20 cellular contexts compared by ENCODE assay signal in genomic region chr1:155514582-155515187, GRCh38. TPM values are rescaled to one million over a fixed set of nuclear protein-coding genes. Genes with fewer than 3 reads are reported as not detected.
DNase-seq lines count a peak whose midpoint lies in the region; ATAC-seq and TF ChIP-seq lines count a peak whose summit lies in the region.
"Had no signal": no experiment of that assay in that cellular context is flagged by ENCODE, and none has a peak within 500 bp of the region (broad histone marks: within the 10 kb centered on the region; RNA-seq: fewer than 3 reads in every experiment).

No MANE protein-coding gene starts in this region.

- intact Hi-C loops in activated CD4-positive, alpha-beta memory T cell treated with anti-CD3 and anti-CD28 coated beads for 36 hours (cut with micrococcal nuclease): loop anchor here (1.0 to 10.0 kb wide), 2 partner anchors 22 to 50 kb away; partner anchors contain the start of gene ASH1L

- H3K9me2 ChIP-seq in GM23338 (ENCODE audit: insufficient read depth) (no peaks in the 10 kb centered on the region), hepatocyte (replicated peaks; ENCODE audit: insufficient read depth) (no peaks in the 10 kb centered on the region)

- H3K27me3 Mint-ChIP-seq in GM23338 (ENCODE audit: insufficient read depth, low read depth, poor library complexity): no peaks in the 10 kb centered on the region
- no peaks in the 10 kb centered on the region for H3K27me3 Mint-ChIP-seq in activated CD4-positive, alpha-beta memory T cell treated with anti-CD3 and anti-CD28 coated beads for 36 hours
- H3K27me3 Mint-ChIP-seq: natural killer cell treated with Interleukin-12 subunit alpha and Interleukin-12 subunit beta and Interleukin-15 and Interleukin-18, amount 100 ng/mL, for 72 hours; progenitor cell of endocrine pancreas; stimulated activated memory B cell treated with anti-CD40 and anti-IgM and Interleukin-4, amounts not matched to agents 10 μg/mL and 1 μg/mL and 100 μg/mL, for 72 hours had no signal

- no peak overlapping the region for H3K27ac Mint-ChIP-seq in GM23338
- peak overlapping the region; percentile 75 for H3K27ac Mint-ChIP-seq in activated CD4-positive, alpha-beta memory T cell treated with anti-CD3 and anti-CD28 coated beads for 36 hours
- H3K27ac Mint-ChIP-seq: endodermal cell; natural killer cell treated with Interleukin-12 subunit alpha and Interleukin-12 subunit beta and Interleukin-15 and Interleukin-18, amount 100 ng/mL, for 72 hours; progenitor cell of endocrine pancreas; stimulated activated memory B cell treated with anti-CD40 and anti-IgM and Interleukin-4, amounts not matched to agents 10 μg/mL and 1 μg/mL and 100 μg/mL, for 72 hours had no signal

- H3K79me2 ChIP-seq in GM23338 (replicated peaks; ENCODE audit: insufficient read depth): peaks cover 88% of the 10 kb centered on the region
- peaks cover 97% of the 10 kb centered on the region for H3K79me2 ChIP-seq in hepatocyte

- H3K4me3 ChIP-seq in GM23338 (no peak overlapping the region), hepatocyte (no peak overlapping the region)
- H3K4me3 ChIP-seq: upper lobe of left lung had no signal

- H3K4me1 Mint-ChIP-seq in GM23338: no peaks in the 10 kb centered on the region; the same call in 2 of the 3 replicates
- peaks cover 48% of the 10 kb centered on the region for H3K4me1 Mint-ChIP-seq in activated CD4-positive, alpha-beta memory T cell treated with anti-CD3 and anti-CD28 coated beads for 36 hours (ENCODE audit: low read depth)
- H3K4me1 Mint-ChIP-seq: endodermal cell had no signal

- no peak for TF ChIP-seq CTCF in GM23338 (conservative IDR thresholded peaks at IDR 0.05; ENCODE audit: low read depth in 2 of 2)
- no peak for TF ChIP-seq CTCF in hepatocyte (IDR thresholded peaks at IDR 0.05; ENCODE audit: poor library complexity)

- H3K4me3 Mint-ChIP-seq in GM23338: no peak overlapping the region
- H3K4me3 Mint-ChIP-seq in activated CD4-positive, alpha-beta memory T cell treated with anti-CD3 and anti-CD28 coated beads for 36 hours: peak overlapping the region; percentile 54
- H3K4me3 Mint-ChIP-seq: endodermal cell; natural killer cell treated with Interleukin-12 subunit alpha and Interleukin-12 subunit beta and Interleukin-15 and Interleukin-18, amount 100 ng/mL, for 72 hours; stimulated activated memory B cell treated with anti-CD40 and anti-IgM and Interleukin-4, amounts not matched to agents 10 μg/mL and 1 μg/mL and 100 μg/mL, for 72 hours had no signal

- POLR2A ChIA-PET in activated CD4-positive, alpha-beta memory T cell treated with anti-CD3 and anti-CD28 coated beads for 36 hours (lab: Charles Lee): interaction anchor here (1.0 kb wide), 1 partner anchor 25 kb away, joined by 3 read pairs; no protein-coding TSS in a partner anchor

- peak; percentile 13 for DNase-seq in activated CD4-positive, alpha-beta T cell treated with anti-CD3 and anti-CD28 coated beads for 48 hours
- no peak for DNase-seq in activated CD4-positive, alpha-beta T cell treated with anti-CD3 and anti-CD28 coated beads, Interleukin-2, amount 50 U/mL, for 48 hours
- DNase-seq in GM23338 (ENCODE audit: low spot score) (no peak), erythroblast (lab: John Stamatoyannopoulos, UW) (peak; percentile 25 to 31), SIG-M5 treated with dmso at 0.1 percent for 504 hours (lab: John Stamatoyannopoulos, UW; ENCODE audit: unreplicated experiment) (no peak), hepatocyte (ENCODE audit: low spot score) (no peak), cerebellum (ENCODE audit: low spot score) (no peak)
- peak; percentile 31 for DNase-seq in activated CD4-positive, alpha-beta memory T cell treated with anti-CD3 and anti-CD28 coated beads for 36 hours
- DNase-seq: aorta, C1 segment of cervical spinal cord, DMS79 treated with DMSO at 0.1 percent for 48 hours, endodermal cell, hippocampal formation, NCI-H2107, NCI-H526 treated with DMSO at 0.1 percent for 48 hours, small intestine, upper lobe of left lung had no signal

- H4K20me1 ChIP-seq in GM23338 (replicated peaks; ENCODE audit: insufficient read depth) (peaks cover 40% of the 10 kb centered on the region), hepatocyte (ENCODE audit: insufficient read depth, poor library complexity, severe bottlenecking) (peaks cover 39% of the 10 kb centered on the region)

- peaks cover under 1% of the 10 kb centered on the region; the same call in 1 of the 2 replicates for H3K36me3 ChIP-seq in GM23338 (ENCODE audit: insufficient read depth)
- no peaks in the 10 kb centered on the region for H3K36me3 ChIP-seq in hepatocyte (replicated peaks; ENCODE audit: insufficient read depth, low read depth)

- H3K4me1 ChIP-seq in GM23338 (ENCODE audit: insufficient read depth) (0 out of 2 replicates have a peak, but pooled peaks cover 4% of the 10 kb centered on the region), hepatocyte (ENCODE audit: insufficient read depth) (no peaks in the 10 kb centered on the region)

- ATAC-seq in GM23338: no peak
- ATAC-seq: natural killer cell treated with Interleukin-12 subunit alpha and Interleukin-12 subunit beta and Interleukin-15 and Interleukin-18, amount 100 ng/mL, for 72 hours; stimulated activated memory B cell treated with anti-CD40 and anti-IgM and Interleukin-4, amounts not matched to agents 10 μg/mL and 1 μg/mL and 100 μg/mL, for 72 hours had no signal

- H3K9me3 Mint-ChIP-seq in GM23338: no peaks in the 10 kb centered on the region; the same call in 1 of the 3 replicates
- H3K9me3 Mint-ChIP-seq in activated CD4-positive, alpha-beta memory T cell treated with anti-CD3 and anti-CD28 coated beads for 36 hours: no peaks in the 10 kb centered on the region
- H3K9me3 Mint-ChIP-seq: natural killer cell treated with Interleukin-12 subunit alpha and Interleukin-12 subunit beta and Interleukin-15 and Interleukin-18, amount 100 ng/mL, for 72 hours; stimulated activated memory B cell treated with anti-CD40 and anti-IgM and Interleukin-4, amounts not matched to agents 10 μg/mL and 1 μg/mL and 100 μg/mL, for 72 hours had no signal

- H3F3A ChIP-seq in GM23338 (replicated peaks; ENCODE audit: low read depth): no peaks in the 10 kb centered on the region; the same call in 1 of the 2 replicates

- no peak overlapping the region for H2AFZ ChIP-seq in GM23338
- no peak overlapping the region for H2AFZ ChIP-seq in hepatocyte

- CTCF ChIA-PET in activated CD4-positive, alpha-beta memory T cell treated with anti-CD3 and anti-CD28 coated beads for 36 hours (lab: Charles Lee): no interaction called here

- no peak for TF ChIP-seq POLR2A in erythroblast (IDR thresholded peaks at IDR 0.05; ENCODE audit: low read length)

- H3K4me2 ChIP-seq in GM23338: no peak overlapping the region
- H3K4me2 ChIP-seq in hepatocyte: no peak overlapping the region

- 83% methylated on average over 14 of the region's 14 CpGs for WGBS in hepatocyte (ENCODE audit: low lambda C conversion rate, missing lambda C conversion rate)

- peaks cover 15% of the 10 kb centered on the region for H3K36me3 Mint-ChIP-seq in GM23338 (ENCODE audit: low read depth)
- peaks cover 6% of the 10 kb centered on the region for H3K36me3 Mint-ChIP-seq in activated CD4-positive, alpha-beta memory T cell treated with anti-CD3 and anti-CD28 coated beads for 36 hours
- H3K36me3 Mint-ChIP-seq: natural killer cell treated with Interleukin-12 subunit alpha and Interleukin-12 subunit beta and Interleukin-15 and Interleukin-18, amount 100 ng/mL, for 72 hours had no signal

- H3K27ac ChIP-seq in GM23338 (ENCODE audit: low read depth) (peak overlapping the region; percentile 76; the same call in 1 of the 2 replicates), hepatocyte (no peak overlapping the region)
- H3K27ac ChIP-seq: upper lobe of left lung had no signal

- H3K9me3 ChIP-seq in hepatocyte (ENCODE audit: low read depth): no peaks in the 10 kb centered on the region
- H3K9me3 ChIP-seq: upper lobe of left lung had no signal

- H3K27me3 ChIP-seq in GM23338 (ENCODE audit: insufficient read depth) (no peaks in the 10 kb centered on the region), hepatocyte (no peaks in the 10 kb centered on the region)
- H3K27me3 ChIP-seq: upper lobe of left lung had no signal

TF ChIP-seq in GM23338, 12 proteins besides CTCF, POLR2A, EP300 and RAD21 (continues in another document):
- TF ChIP-seq POLR2AphosphoS5 (IDR thresholded peaks at IDR 0.05; ENCODE audit: low read depth): no peak
- no peak for TF ChIP-seq REST (IDR thresholded peaks at IDR 0.05; ENCODE audit: unreplicated experiment)
- no peak for TF ChIP-seq ZNF331 (CRISPR knock-in tag; IDR thresholded peaks at IDR 0.05; ENCODE audit: low read depth)
- TF ChIP-seq ZNF114 (CRISPR knock-in tag; IDR thresholded peaks at IDR 0.05): no peak
- no peak for TF ChIP-seq EZH2 (IDR thresholded peaks at IDR 0.05; ENCODE audit: low read depth, unreplicated experiment)
- no peak for TF ChIP-seq CREB1 (CRISPR knock-in tag; IDR thresholded peaks at IDR 0.05; ENCODE audit: low read depth)

RNA-seq across cellular contexts. Expression of gene ASH1L, which starts 47.9 kb away (rescaled TPM):
- total RNA-seq in GM23338 (2014; rRNA removed; shearing (Covaris generic)): 17.4 and 23.6 TPM in 2 replicates
- polyA plus RNA-seq in GM23338 (2016; fragmentation: Nextera tagmentation; extraction: Ambion mirVana) (17.7 and 24.7 TPM in 2 replicates), hepatocyte (14.5 and 22.4 TPM in 2 replicates)
- 10 to 100 TPM; 28.8 to 29.6 TPM for total RNA-seq in activated CD4-positive, alpha-beta memory T cell treated with anti-CD3 and anti-CD28 coated beads for 36 hours
- total RNA-seq in hepatocyte (30.6 and 32.0 TPM in 2 replicates), cerebellum (65.2 TPM)

Comparison
In these comparisons a context has a peak if more than half of its experiments do, and no peak if none do; other contexts are left out.
1. DNase-seq: peak in activated CD4-positive, alpha-beta T cell treated with anti-CD3 and anti-CD28 coated beads for 48 hours (single experiment), activated CD4-positive, alpha-beta memory T cell treated with anti-CD3 and anti-CD28 coated beads for 36 hours (single experiment) and erythroblast (2 of 2); none in activated CD4-positive, alpha-beta T cell treated with anti-CD3 and anti-CD28 coated beads, Interleukin-2, amount 50 U/mL, for 48 hours (0 of 2), GM23338 (single experiment), SIG-M5 treated with dmso at 0.1 percent for 504 hours (single experiment), hepatocyte (single experiment) and cerebellum (single experiment).